ENCODE assay signal across 19 cellular contexts in genomic region chr9:72728031-72728770, GRCh38.
DNase-seq lines count a peak whose midpoint lies in the region; ATAC-seq and TF ChIP-seq lines count a peak whose summit lies in the region.
"Had no signal": no experiment of that assay in that cellular context is flagged by ENCODE, and none has a peak within 500 bp of the region (broad histone marks: within the 10 kb centered on the region; RNA-seq: fewer than 3 reads in every experiment).

No MANE protein-coding gene starts in this region.

- TF ChIP-seq CTCF in GM23338 (conservative IDR thresholded peaks at IDR 0.05; ENCODE audit: low read depth in 2 of 2) = peak in 1 of 2 experiments; percentile 22; a peak in 1 of 4 replicates
- TF ChIP-seq CTCF in IMR-90 (conservative IDR thresholded peaks at IDR 0.05; ENCODE audit: low read depth, low read length) = no peak
- TF ChIP-seq CTCF in epithelial cell of proximal tubule (conservative IDR thresholded peaks at IDR 0.05; ENCODE audit: low read depth, low read length) = peak; percentile 9
- TF ChIP-seq CTCF in neural progenitor cell (IDR thresholded peaks at IDR 0.05) = no peak
- no peak for TF ChIP-seq CTCF in GM13976 (IDR thresholded peaks at IDR 0.05; ENCODE audit: borderline replicate concordance, control extremely low read depth, extremely low read depth, insufficient read depth, missing control alignments)
- TF ChIP-seq CTCF in WERI-Rb-1 (IDR thresholded peaks at IDR 0.05; ENCODE audit: low read depth, low read length) = no peak

- no peaks in the 10 kb centered on the region for H3K9me2 ChIP-seq in GM23338 (ENCODE audit: insufficient read depth)

- H3K27ac ChIP-seq in GM23338 (ENCODE audit: low read depth) = peak overlapping the region; percentile 86
- no peak overlapping the region for H3K27ac ChIP-seq in IMR-90 (ENCODE audit: insufficient read depth, low read length)
- H3K27ac ChIP-seq in neural progenitor cell = no peak overlapping the region
- no peak overlapping the region for H3K27ac ChIP-seq in WERI-Rb-1
- H3K27ac ChIP-seq: BLaER1 treated with 17β-estradiol and CSF1 and Interleukin-3, amounts not matched to agents 10 nM and 100 nM; KMS-11; SK-N-MC had no signal

- no peaks in the 10 kb centered on the region for H3F3A ChIP-seq in GM23338 (replicated peaks; ENCODE audit: low read depth)
- H3F3A ChIP-seq in neural progenitor cell (ENCODE audit: low read depth) = peaks cover 9% of the 10 kb centered on the region

- no peak overlapping the region for H3K9ac ChIP-seq in IMR-90 (ENCODE audit: low read depth, low read length)
- H3K9ac ChIP-seq in neural progenitor cell = no peak overlapping the region
- H3K9ac ChIP-seq: BLaER1 treated with 17β-estradiol and CSF1 and Interleukin-3, amounts not matched to agents 10 nM and 100 nM; KMS-11 had no signal

- H3K27me3 Mint-ChIP-seq in GM23338 (ENCODE audit: insufficient read depth, low read depth, poor library complexity) (no peaks in the 10 kb centered on the region), neural progenitor cell (ENCODE audit: insufficient read depth, low read depth) (no peaks in the 10 kb centered on the region)

- H3K4me1 ChIP-seq in GM23338 (ENCODE audit: insufficient read depth) (peaks cover 29% of the 10 kb centered on the region), IMR-90 (ENCODE audit: control insufficient read depth, insufficient read depth, low read length) (no peaks in the 10 kb centered on the region), neural progenitor cell (peaks cover 18% of the 10 kb centered on the region)
- H3K4me1 ChIP-seq: BLaER1 treated with 17β-estradiol and CSF1 and Interleukin-3, amounts not matched to agents 10 nM and 100 nM had no signal

- no peak overlapping the region for H3K18ac ChIP-seq in IMR-90 (ENCODE audit: low read depth, low read length)

- H3K4me2 ChIP-seq in GM23338 (peak overlapping the region; percentile 1), IMR-90 (ENCODE audit: low read depth, low read length) (no peak overlapping the region), neural progenitor cell (no peak overlapping the region)
- H3K4me2 ChIP-seq: BLaER1 treated with 17β-estradiol and CSF1 and Interleukin-3, amounts not matched to agents 10 nM and 100 nM; KMS-11 had no signal

- H3K27ac Mint-ChIP-seq in GM23338 (peak overlapping the region; percentile 87), neural progenitor cell (no peak overlapping the region)
- H3K27ac Mint-ChIP-seq: CD8-positive, alpha-beta T cell had no signal

- H2BK5ac ChIP-seq in IMR-90 (ENCODE audit: low read depth, low read length, poor library complexity, severe bottlenecking) = no peak overlapping the region

- no peaks in the 10 kb centered on the region for H3K79me1 ChIP-seq in IMR-90 (ENCODE audit: low read depth in 1 of 2, low read length in 2 of 2)

- no peak overlapping the region for H4K91ac ChIP-seq in IMR-90 (ENCODE audit: insufficient read depth, low read depth, low read length)

- no peak overlapping the region for H2BK120ac ChIP-seq in IMR-90 (ENCODE audit: low read depth, low read length)

- peaks cover 24% of the 10 kb centered on the region for H3K9me3 Mint-ChIP-seq in GM23338
- H3K9me3 Mint-ChIP-seq in neural progenitor cell = peaks cover 13% of the 10 kb centered on the region
- H3K9me3 Mint-ChIP-seq: CD8-positive, alpha-beta T cell had no signal

- intact Hi-C loops in IMR-90 (cut with micrococcal nuclease) = no loop called here

- H3K14ac ChIP-seq in IMR-90 (replicated peaks; ENCODE audit: low read depth, low read length) = no peak overlapping the region

- H3K4me1 Mint-ChIP-seq in GM23338 (peaks cover 29% of the 10 kb centered on the region), neural progenitor cell (peaks cover 31% of the 10 kb centered on the region)

- H3K36me3 Mint-ChIP-seq in GM23338 (ENCODE audit: low read depth) (peaks cover 32% of the 10 kb centered on the region), neural progenitor cell (peaks cover 2% of the 10 kb centered on the region)
- H3K36me3 Mint-ChIP-seq: CD8-positive, alpha-beta T cell had no signal

- no peak overlapping the region for H3K4ac ChIP-seq in IMR-90 (ENCODE audit: low read depth, low read length)

- H3K9me3 ChIP-seq in IMR-90 (ENCODE audit: control insufficient read depth, insufficient read depth, low read length) (no peaks in the 10 kb centered on the region), neural progenitor cell (ENCODE audit: low read depth) (no peaks in the 10 kb centered on the region), WERI-Rb-1 (ENCODE audit: severe bottlenecking) (no peaks in the 10 kb centered on the region)
- H3K9me3 ChIP-seq: BLaER1 treated with 17β-estradiol and CSF1 and Interleukin-3, amounts not matched to agents 10 nM and 100 nM had no signal

- no peak overlapping the region for H4K8ac ChIP-seq in IMR-90 (ENCODE audit: low read depth in 2 of 2, low read length in 2 of 2)

- no peaks in the 10 kb centered on the region for H3K9me1 ChIP-seq in IMR-90 (ENCODE audit: insufficient read depth, low read length)

- no peak for TF ChIP-seq POLR2A in IMR-90 (IDR thresholded peaks at IDR 0.05; ENCODE audit: low read depth, low read length)

- H3K23ac ChIP-seq in IMR-90 (ENCODE audit: low read depth, low read length) = no peak overlapping the region

- DNase-seq in GM23338 (ENCODE audit: low spot score) = peak; percentile 25
- no peak for DNase-seq in IMR-90
- DNase-seq in epithelial cell of proximal tubule (ENCODE audit: low read depth) = no peak
- DNase-seq in neural progenitor cell (ENCODE audit: low spot score) = no peak
- DNase-seq in GM13976 (ENCODE audit: low spot score) = no peak
- DNase-seq in HT-29 (ENCODE audit: low spot score) = no peak
- DNase-seq in WERI-Rb-1 = no peak
- DNase-seq: Calu3; CD8-positive, alpha-beta T cell; NCI-H1417; NCI-H187; NCI-H2107; NCI-H510A; NCI-H774; SHP77 had no signal

- H3K4me3 ChIP-seq in GM23338 (peak overlapping the region; percentile 0; the same call in 1 of the 2 replicates), IMR-90 (ENCODE audit: insufficient read depth, low read depth, low read length) (no peak overlapping the region), epithelial cell of proximal tubule (ENCODE audit: low read depth, low read length) (no peak overlapping the region), neural progenitor cell (no peak overlapping the region), WERI-Rb-1 (ENCODE audit: low read depth, low read length) (no peak overlapping the region)
- H3K4me3 ChIP-seq: BLaER1 treated with 17β-estradiol and CSF1 and Interleukin-3, amounts not matched to agents 10 nM and 100 nM; SK-N-MC had no signal

- H4K5ac ChIP-seq in IMR-90 (ENCODE audit: low read depth, low read length) = no peak overlapping the region

- peak; percentile 50; the same call in 2 of the 3 replicates for ATAC-seq in GM23338
- ATAC-seq in IMR-90 (ENCODE audit: low read depth) = no peak
- no peak for ATAC-seq in GM19035 (IDR thresholded peaks at IDR 0.05; ENCODE audit: unreplicated experiment)
- ATAC-seq: CD8-positive, alpha-beta T cell had no signal

- H2AK5ac ChIP-seq in IMR-90 (ENCODE audit: low read depth, low read length) = no peak overlapping the region

- no peak overlapping the region; the same call in 2 of the 3 replicates for H3K4me3 Mint-ChIP-seq in GM23338
- H3K4me3 Mint-ChIP-seq in neural progenitor cell = peak overlapping the region; percentile 17
- H3K4me3 Mint-ChIP-seq: CD8-positive, alpha-beta T cell had no signal

- dilution Hi-C loops in IMR-90 (cut with HindIII; ENCODE audit: low sequenced_read_pairs, unreplicated experiment) = no loop called here

- H3K79me2 ChIP-seq in GM23338 (replicated peaks; ENCODE audit: insufficient read depth) (no peaks in the 10 kb centered on the region), neural progenitor cell (ENCODE audit: low read depth) (no peaks in the 10 kb centered on the region)

- H2BK20ac ChIP-seq in IMR-90 (ENCODE audit: low read depth, low read length) = no peak overlapping the region

- H3K27me3 ChIP-seq in GM23338 (ENCODE audit: insufficient read depth) (no peaks in the 10 kb centered on the region), IMR-90 (ENCODE audit: control insufficient read depth, insufficient read depth, low read length) (no peaks in the 10 kb centered on the region), neural progenitor cell (no peaks in the 10 kb centered on the region), WERI-Rb-1 (ENCODE audit: insufficient read depth, low read depth, severe bottlenecking) (no peaks in the 10 kb centered on the region)
- H3K27me3 ChIP-seq: BLaER1 treated with 17β-estradiol and CSF1 and Interleukin-3, amounts not matched to agents 10 nM and 100 nM had no signal

- TF ChIP-seq RAD21 in IMR-90 (IDR thresholded peaks at IDR 0.05; ENCODE audit: low read length) = no peak

- in situ Hi-C loops in IMR-90 (cut with MboI; ENCODE audit: low sequenced_read_pairs) = no loop called here
- in situ Hi-C loops in GM13976 (cut with MboI; ENCODE audit: low sequenced_read_pairs, unreplicated experiment) = no loop called here

- no peaks in the 10 kb centered on the region for H4K20me1 ChIP-seq in GM23338 (replicated peaks; ENCODE audit: insufficient read depth)
- no peaks in the 10 kb centered on the region for H4K20me1 ChIP-seq in IMR-90 (ENCODE audit: insufficient read depth, low read length)
- no peaks in the 10 kb centered on the region for H4K20me1 ChIP-seq in neural progenitor cell (ENCODE audit: low read depth)
- H4K20me1 ChIP-seq: BLaER1 treated with 17β-estradiol and CSF1 and Interleukin-3, amounts not matched to agents 10 nM and 100 nM had no signal

- no peak overlapping the region for H2AK9ac ChIP-seq in IMR-90 (replicated peaks; ENCODE audit: low read depth, low read length, poor library complexity)

- CTCF ChIA-PET in IMR-90 (lab: Yijun Ruan, JAX) = no interaction called here

- no TSS peak for BruUV-seq in IMR-90 (replicated peaks; lab: Mats Ljungman, UMichigan)

- no peak overlapping the region for H3K56ac ChIP-seq in IMR-90 (ENCODE audit: extremely low read depth, insufficient read depth, low read length)

- no peak overlapping the region for H2AFZ ChIP-seq in GM23338
- H2AFZ ChIP-seq in IMR-90 (replicated peaks; ENCODE audit: low read length, poor library complexity) = no peak overlapping the region
- no peak overlapping the region for H2AFZ ChIP-seq in neural progenitor cell (replicated peaks)

- H3K36me3 ChIP-seq in GM23338 (ENCODE audit: insufficient read depth) = no peaks in the 10 kb centered on the region; the same call in 1 of the 2 replicates
- H3K36me3 ChIP-seq in IMR-90 (ENCODE audit: control insufficient read depth, insufficient read depth, low read length) = no peaks in the 10 kb centered on the region
- no peaks in the 10 kb centered on the region for H3K36me3 ChIP-seq in neural progenitor cell
- no peaks in the 10 kb centered on the region for H3K36me3 ChIP-seq in WERI-Rb-1
- H3K36me3 ChIP-seq: BLaER1 treated with 17β-estradiol and CSF1 and Interleukin-3, amounts not matched to agents 10 nM and 100 nM had no signal

- no peak overlapping the region for H2BK15ac ChIP-seq in IMR-90 (ENCODE audit: low read depth, low read length)

- POLR2A ChIA-PET in IMR-90 (lab: Charles Lee; ENCODE audit: unreplicated experiment) = no interaction called here

TF ChIP-seq in GM23338, 12 proteins besides CTCF, POLR2A, EP300 and RAD21 (continues in another document):
- TF ChIP-seq POLR2AphosphoS5 (IDR thresholded peaks at IDR 0.05; ENCODE audit: low read depth) = no peak
- TF ChIP-seq EZH2phosphoT487 (IDR thresholded peaks at IDR 0.05; ENCODE audit: unreplicated experiment) = no peak
